8 cellular contexts compared by ENCODE assay signal in the genomic region with DNA sequence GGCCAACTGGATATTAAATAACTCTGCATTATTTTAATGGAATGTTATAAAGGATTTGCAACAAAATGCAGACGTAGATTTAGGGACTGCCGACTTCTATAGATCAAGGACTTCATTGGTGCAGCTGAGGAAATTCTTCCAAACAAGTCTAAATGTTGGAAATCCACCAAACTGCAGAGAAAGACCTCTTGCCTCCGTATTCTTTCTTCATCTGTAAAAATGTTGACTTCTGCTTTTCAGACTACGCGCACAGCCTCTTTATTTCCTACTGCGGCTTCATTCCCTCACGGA. TPM values are rescaled to one million over a fixed set of nuclear protein-coding genes. Genes with fewer than 3 reads are reported as not detected.
A peak's percentile ranks its signal among the peaks of the same experiment; 100 is the strongest.
DNase-seq lines count a peak whose midpoint lies in the region.

No MANE protein-coding gene starts in this region.

- peaks cover 27% of the 10 kb centered on the region for H3K4me1 Mint-ChIP-seq in T-helper 1 cell treated with Interleukin-12 subunit alpha and Interleukin-12 subunit beta and Interleukin-4 antibody, amounts not matched to agents 30 μg/mL and 1 μg/mL, for 36 hours (ENCODE audit: low read depth)
- peaks cover 37% of the 10 kb centered on the region for H3K4me1 Mint-ChIP-seq in activated T-helper 1 cell treated with anti-CD3 and anti-CD28 coated beads, Interleukin-12 subunit alpha, Interleukin-12 subunit beta, Interleukin-2, Interleukin-4 antibody, amounts not matched to agents 30 ng/mL and 10 ng/mL and 1 ng/mL, durations not matched to agents 14 hours and 24 hours and 36 hours (ENCODE audit: low read depth)
- H3K4me1 Mint-ChIP-seq in immature natural killer cell, result peaks cover 26 to 35% of the 10 kb centered on the region in 2 donors

- H3K4me3 Mint-ChIP-seq in T-helper 1 cell treated with Interleukin-12 subunit alpha and Interleukin-12 subunit beta and Interleukin-4 antibody, amounts not matched to agents 30 μg/mL and 1 μg/mL, for 36 hours, result peak overlapping the region; percentile 90
- peak overlapping the region; percentile 87 for H3K4me3 Mint-ChIP-seq in activated T-helper 1 cell treated with anti-CD3 and anti-CD28 coated beads, Interleukin-12 subunit alpha, Interleukin-12 subunit beta, Interleukin-2, Interleukin-4 antibody, amounts not matched to agents 30 ng/mL and 10 ng/mL and 1 ng/mL, durations not matched to agents 14 hours and 24 hours and 36 hours
- H3K4me3 Mint-ChIP-seq in immature natural killer cell, result peak overlapping the region; percentile 86 to 96 (median 89)

- peaks cover 16% of the 10 kb centered on the region for H3K27me3 Mint-ChIP-seq in T-helper 1 cell treated with Interleukin-12 subunit alpha and Interleukin-12 subunit beta and Interleukin-4 antibody, amounts not matched to agents 30 μg/mL and 1 μg/mL, for 36 hours (ENCODE audit: low read depth)
- peaks cover 3% of the 10 kb centered on the region for H3K27me3 Mint-ChIP-seq in activated T-helper 1 cell treated with anti-CD3 and anti-CD28 coated beads, Interleukin-12 subunit alpha, Interleukin-12 subunit beta, Interleukin-2, Interleukin-4 antibody, amounts not matched to agents 30 ng/mL and 10 ng/mL and 1 ng/mL, durations not matched to agents 14 hours and 24 hours and 36 hours (ENCODE audit: insufficient read depth)
- H3K27me3 Mint-ChIP-seq in immature natural killer cell (ENCODE audit: low read depth in 3 of 3), result peaks cover 11 to 27% (median 17%) of the 10 kb centered on the region in 3 donors

- intact Hi-C loops in activated T-helper 1 cell treated with anti-CD3 and anti-CD28 coated beads, Interleukin-12 subunit alpha, Interleukin-12 subunit beta, Interleukin-2, Interleukin-4 antibody, amounts not matched to agents 30 ng/mL and 10 ng/mL and 1 ng/mL, durations not matched to agents 14 hours and 24 hours and 36 hours (cut with micrococcal nuclease), result loop anchor here (5.0 kb wide), 1 partner anchor 1231 kb away; no protein-coding TSS in a partner anchor

- DNase-seq in T-helper 1 cell (no peak), immature natural killer cell (no peak), superior temporal gyrus (ENCODE audit: extremely low spot score) (peak; percentile 88), cerebellar nuclear complex (lab: John Stamatoyannopoulos, UW) (no peak), cortex of kidney (lab: John Stamatoyannopoulos, UW) (no peak), germinal center (ENCODE audit: low spot score) (no peak)
- DNase-seq in activated T-helper 1 cell treated with anti-CD3 and anti-CD28 coated beads, Interleukin-12 subunit alpha, Interleukin-12 subunit beta, Interleukin-2, Interleukin-4 antibody, amounts not matched to agents 30 ng/mL and 10 ng/mL and 1 ng/mL, durations not matched to agents 14 hours and 24 hours and 36 hours (ENCODE audit: low spot score), result no peak

- H3K27ac Mint-ChIP-seq in T-helper 1 cell treated with Interleukin-12 subunit alpha and Interleukin-12 subunit beta and Interleukin-4 antibody, amounts not matched to agents 30 μg/mL and 1 μg/mL, for 36 hours, result peak overlapping the region; percentile 77
- peak overlapping the region; percentile 72 for H3K27ac Mint-ChIP-seq in activated T-helper 1 cell treated with anti-CD3 and anti-CD28 coated beads, Interleukin-12 subunit alpha, Interleukin-12 subunit beta, Interleukin-2, Interleukin-4 antibody, amounts not matched to agents 30 ng/mL and 10 ng/mL and 1 ng/mL, durations not matched to agents 14 hours and 24 hours and 36 hours
- peak overlapping the region; percentile 77 to 98 (median 90) for H3K27ac Mint-ChIP-seq in immature natural killer cell

- H3K36me3 Mint-ChIP-seq in T-helper 1 cell treated with Interleukin-12 subunit alpha and Interleukin-12 subunit beta and Interleukin-4 antibody, amounts not matched to agents 30 μg/mL and 1 μg/mL, for 36 hours (ENCODE audit: low read depth), result peaks cover 4% of the 10 kb centered on the region
- no peaks in the 10 kb centered on the region for H3K36me3 Mint-ChIP-seq in activated T-helper 1 cell treated with anti-CD3 and anti-CD28 coated beads, Interleukin-12 subunit alpha, Interleukin-12 subunit beta, Interleukin-2, Interleukin-4 antibody, amounts not matched to agents 30 ng/mL and 10 ng/mL and 1 ng/mL, durations not matched to agents 14 hours and 24 hours and 36 hours (ENCODE audit: low read depth)
- H3K36me3 Mint-ChIP-seq in immature natural killer cell, result peaks cover 0 to 3% (median 0%) of the 10 kb centered on the region in 3 donors

- H3K9me3 Mint-ChIP-seq in T-helper 1 cell treated with Interleukin-12 subunit alpha and Interleukin-12 subunit beta and Interleukin-4 antibody, amounts not matched to agents 30 μg/mL and 1 μg/mL, for 36 hours, result no peaks in the 10 kb centered on the region
- no peaks in the 10 kb centered on the region for H3K9me3 Mint-ChIP-seq in activated T-helper 1 cell treated with anti-CD3 and anti-CD28 coated beads, Interleukin-12 subunit alpha, Interleukin-12 subunit beta, Interleukin-2, Interleukin-4 antibody, amounts not matched to agents 30 ng/mL and 10 ng/mL and 1 ng/mL, durations not matched to agents 14 hours and 24 hours and 36 hours
- no peaks in the 10 kb centered on the region for H3K9me3 Mint-ChIP-seq in immature natural killer cell

RNA-seq across cellular contexts. Expression of a gene that starts 1.5 kb away (rescaled TPM):
- 71.1 and 72.5 TPM in 2 replicates for total RNA-seq in activated T-helper 1 cell treated with anti-CD3 and anti-CD28 coated beads, Interleukin-12 subunit alpha, Interleukin-12 subunit beta, Interleukin-2, Interleukin-4 antibody, amounts not matched to agents 30 ng/mL and 10 ng/mL and 1 ng/mL, durations not matched to agents 14 hours and 24 hours and 36 hours
- 10 to 100 TPM; 12.3 to 29.1 (median 21.1) TPM for polyA plus RNA-seq in immature natural killer cell
